Comparison of ENCODE assay signal across 22 cellular contexts in genomic region chr2:232372231-232373208, GRCh38. TPM values are rescaled to one million over a fixed set of nuclear protein-coding genes. Genes with fewer than 3 reads are reported as not detected.
DNase-seq lines count a peak whose midpoint lies in the region; ATAC-seq and TF ChIP-seq lines count a peak whose summit lies in the region.
"Had no signal": no experiment of that assay in that cellular context is flagged by ENCODE, and none has a peak within 500 bp of the region (broad histone marks: within the 10 kb centered on the region; RNA-seq: fewer than 3 reads in every experiment).

No MANE protein-coding gene starts in this region.

- in situ Hi-C loops in mammary epithelial cell (cut with MboI; ENCODE audit: low sequenced_read_pairs in 2 of 2), result no loop called here

- 88% methylated on average over 18 of the region's 18 CpGs for WGBS in mammary epithelial cell (ENCODE audit: low coverage, missing lambda C conversion rate)

- H2AFZ ChIP-seq in mammary epithelial cell (ENCODE audit: low read depth, low read length), result no peak overlapping the region

- H3K27me3 ChIP-seq in mammary epithelial cell (ENCODE audit: insufficient read depth, low read length), result peaks cover 2% of the 10 kb centered on the region
- H3K27me3 ChIP-seq: BE2C had no signal

- H3K27ac ChIP-seq in mammary epithelial cell (ENCODE audit: insufficient read depth, low read depth, low read length), result no peak overlapping the region
- H3K27ac ChIP-seq: cardiac muscle cell had no signal

- no peak overlapping the region for H3K4me2 ChIP-seq in mammary epithelial cell (ENCODE audit: insufficient read depth, low read depth, low read length)

- no peaks in the 10 kb centered on the region for H3K9me3 Mint-ChIP-seq in stimulated activated naive CD8-positive, alpha-beta T cell treated with anti-CD3 and anti-CD28 coated beads, Interleukin-15, amount 100 ng/mL, for 72 hours
- H3K9me3 Mint-ChIP-seq: activated naive CD4-positive, alpha-beta T cell treated with anti-CD3 and anti-CD28 coated beads, Interleukin-2, amount 50 U/mL, for 24 hours; T-cell had no signal

- peak; percentile 66 for DNase-seq in EL
- peak; percentile 45 for DNase-seq in NCI-H226
- DNase-seq in mammary epithelial cell, result peak; percentile 42
- peak; percentile 67 for DNase-seq in mesenteric fat pad (ENCODE audit: low spot score)
- DNase-seq in stimulated activated naive CD8-positive, alpha-beta T cell treated with anti-CD3 and anti-CD28 coated beads, Interleukin-15, amount 100 ng/mL, for 72 hours, result no peak
- no peak for DNase-seq in activated naive CD4-positive, alpha-beta T cell treated with anti-CD3 and anti-CD28 coated beads, Interleukin-2, amount 50 U/mL, for 16 hours
- DNase-seq: activated CD8-positive, alpha-beta memory T cell treated with anti-CD3 and anti-CD28 coated beads, Interleukin-2, amount 50 U/mL, for 48 hours; BE2C; DMS 273 treated with DMSO at 0.1 percent for 48 hours; NCI-H1092; OCI-M1; T-cell had no signal

- no peak overlapping the region for H3K27ac Mint-ChIP-seq in stimulated activated naive CD8-positive, alpha-beta T cell treated with anti-CD3 and anti-CD28 coated beads, Interleukin-15, amount 100 ng/mL, for 72 hours
- H3K27ac Mint-ChIP-seq: activated naive CD4-positive, alpha-beta T cell treated with anti-CD3 and anti-CD28 coated beads, Interleukin-2, amount 50 U/mL, for 24 hours; T-cell had no signal

- H3K4me3 ChIP-seq in mammary epithelial cell (replicated peaks in 1 of 3; ENCODE audit: insufficient read depth in 1 of 3, low read depth in 2 of 3, low read length in 3 of 3), result no peak overlapping the region
- H3K4me3 ChIP-seq: cardiac muscle cell had no signal

- H4K20me1 ChIP-seq in mammary epithelial cell (ENCODE audit: insufficient read depth, low read length), result no peaks in the 10 kb centered on the region

- H3K27me3 Mint-ChIP-seq in stimulated activated naive CD8-positive, alpha-beta T cell treated with anti-CD3 and anti-CD28 coated beads, Interleukin-15, amount 100 ng/mL, for 72 hours, result no peaks in the 10 kb centered on the region
- H3K27me3 Mint-ChIP-seq: activated naive CD4-positive, alpha-beta T cell treated with anti-CD3 and anti-CD28 coated beads, Interleukin-2, amount 50 U/mL, for 24 hours; T-cell had no signal

- peaks cover 3% of the 10 kb centered on the region for H3K4me1 ChIP-seq in mammary epithelial cell (ENCODE audit: insufficient read depth, low read length)
- H3K4me1 ChIP-seq: BE2C had no signal

- CTCF ChIA-PET in mammary epithelial cell (lab: Charles Lee; ENCODE audit: low non-redundant PET), result interaction anchor here (0.6 kb wide), 1 partner anchor 19 kb away, joined by 7 read pairs; no protein-coding TSS in a partner anchor

- no TSS peak for BruUV-seq in mammary epithelial cell (replicated peaks; lab: Mats Ljungman, UMichigan)

- intact Hi-C loops in mammary epithelial cell (cut with micrococcal nuclease), result no loop called here

- no peak for ATAC-seq in stimulated activated naive CD8-positive, alpha-beta T cell treated with anti-CD3 and anti-CD28 coated beads, Interleukin-15, amount 100 ng/mL, for 72 hours
- ATAC-seq in HG02870 (IDR thresholded peaks at IDR 0.05; ENCODE audit: unreplicated experiment) (no peak), GM19463 (IDR thresholded peaks at IDR 0.05; ENCODE audit: unreplicated experiment) (no peak)
- ATAC-seq: activated CD4-positive, CD25-positive, alpha-beta regulatory T cell treated with anti-CD3 and anti-CD28 coated beads, Interleukin-2, amount 50 U/mL, for 24 hours; T-cell had no signal

- no peak overlapping the region for H3K4me3 Mint-ChIP-seq in stimulated activated naive CD8-positive, alpha-beta T cell treated with anti-CD3 and anti-CD28 coated beads, Interleukin-15, amount 100 ng/mL, for 72 hours
- H3K4me3 Mint-ChIP-seq: activated naive CD4-positive, alpha-beta T cell treated with anti-CD3 and anti-CD28 coated beads, Interleukin-2, amount 50 U/mL, for 24 hours; T-cell had no signal

- H3K36me3 ChIP-seq in mammary epithelial cell (ENCODE audit: insufficient read depth, low read length), result no peaks in the 10 kb centered on the region
- H3K36me3 ChIP-seq: BE2C, cardiac muscle cell had no signal

- dilution Hi-C loops in mammary epithelial cell (cut with HindIII; ENCODE audit: low sequenced_read_pairs), result no loop called here

- no peak for TF ChIP-seq CTCF in mammary epithelial cell (conservative IDR thresholded peaks at IDR 0.05 in 1 of 2, IDR thresholded peaks at IDR 0.05 in 1 of 2; ENCODE audit: extremely low read depth in 1 of 2, insufficient read depth in 1 of 2, low read depth in 1 of 2, low read length in 2 of 2)

- H3K79me2 ChIP-seq in mammary epithelial cell (ENCODE audit: insufficient read depth, low read length), result no peaks in the 10 kb centered on the region

- no peaks in the 10 kb centered on the region for H3K4me1 Mint-ChIP-seq in stimulated activated naive CD8-positive, alpha-beta T cell treated with anti-CD3 and anti-CD28 coated beads, Interleukin-15, amount 100 ng/mL, for 72 hours
- H3K4me1 Mint-ChIP-seq: activated naive CD4-positive, alpha-beta T cell treated with anti-CD3 and anti-CD28 coated beads, Interleukin-2, amount 50 U/mL, for 24 hours had no signal

- no peaks in the 10 kb centered on the region for H3K9me3 ChIP-seq in mammary epithelial cell (replicated peaks; ENCODE audit: insufficient read depth, low read length)
- H3K9me3 ChIP-seq: BE2C had no signal

- no peak overlapping the region for H3K9ac ChIP-seq in mammary epithelial cell (ENCODE audit: insufficient read depth, low read length)

RNA-seq across cellular contexts. Expression of gene ALPP, which starts 6.0 kb away (rescaled TPM):
- not detected for total RNA-seq in mammary epithelial cell
- polyA plus RNA-seq in mammary epithelial cell, result 0.03 TPM
- polyA minus RNA-seq in mammary epithelial cell, result not detected
- not detected for total RNA-seq in mesenteric fat pad
- total RNA-seq: cardiac muscle cell, mucosa of gallbladder, osteocyte, subcutaneous adipose tissue had no signal
- polyA plus RNA-seq: cardiac muscle cell, keratinocyte had no signal

RNA-seq across cellular contexts. Expression of gene ALPG, which starts 34.1 kb away (rescaled TPM):
- total RNA-seq in mammary epithelial cell (not detected), mesenteric fat pad (not detected)
- 0.03 TPM for polyA plus RNA-seq in mammary epithelial cell
- polyA minus RNA-seq in mammary epithelial cell, result not detected
- total RNA-seq: cardiac muscle cell, HT-29, mucosa of gallbladder, osteocyte, subcutaneous adipose tissue had no signal
- polyA plus RNA-seq: cardiac muscle cell, keratinocyte had no signal

Comparison
In these comparisons a context has a peak if more than half of its experiments do, and no peak if none do; other contexts are left out.
1. DNase-seq: peak in EL (single experiment), NCI-H226 (single experiment), mammary epithelial cell (single experiment) and mesenteric fat pad (single experiment); none in stimulated activated naive CD8-positive, alpha-beta T cell treated with anti-CD3 and anti-CD28 coated beads, Interleukin-15, amount 100 ng/mL, for 72 hours (0 of 2) and activated naive CD4-positive, alpha-beta T cell treated with anti-CD3 and anti-CD28 coated beads, Interleukin-2, amount 50 U/mL, for 16 hours (single experiment).